1 cellular context compared by ENCODE assay signal in the genomic region with DNA sequence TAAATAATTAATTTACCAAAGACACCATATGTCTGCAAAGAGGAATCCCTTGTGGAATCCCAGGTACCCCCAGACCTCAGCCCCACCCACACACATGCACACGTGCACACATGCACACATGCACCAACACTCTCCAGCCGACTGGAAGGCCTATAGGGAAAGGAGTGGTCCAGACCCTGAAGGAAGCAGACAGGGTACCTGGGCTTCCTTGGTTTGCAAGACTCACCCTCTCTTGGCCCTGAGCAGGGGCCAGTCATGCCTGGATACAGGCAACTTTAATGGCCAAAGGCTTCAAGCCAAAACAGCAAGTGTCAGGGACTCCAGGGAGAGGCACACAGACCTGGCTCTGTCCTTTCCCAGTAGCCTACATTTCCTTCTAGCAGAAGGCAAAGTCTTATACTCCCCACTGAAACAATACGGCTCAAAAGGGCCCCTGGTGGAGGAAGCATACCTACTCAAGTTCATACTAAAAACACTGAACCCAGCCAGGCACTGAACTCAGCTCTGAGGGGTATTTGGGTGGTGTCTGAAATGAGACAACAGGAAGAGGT.
TF ChIP-seq lines count a peak whose summit lies in the region.

No MANE protein-coding gene starts in this region.

TF ChIP-seq in WTC11, 78 proteins besides CTCF, POLR2A, EP300 and RAD21 (continued from another document):
- TF ChIP-seq, protein P1, sequence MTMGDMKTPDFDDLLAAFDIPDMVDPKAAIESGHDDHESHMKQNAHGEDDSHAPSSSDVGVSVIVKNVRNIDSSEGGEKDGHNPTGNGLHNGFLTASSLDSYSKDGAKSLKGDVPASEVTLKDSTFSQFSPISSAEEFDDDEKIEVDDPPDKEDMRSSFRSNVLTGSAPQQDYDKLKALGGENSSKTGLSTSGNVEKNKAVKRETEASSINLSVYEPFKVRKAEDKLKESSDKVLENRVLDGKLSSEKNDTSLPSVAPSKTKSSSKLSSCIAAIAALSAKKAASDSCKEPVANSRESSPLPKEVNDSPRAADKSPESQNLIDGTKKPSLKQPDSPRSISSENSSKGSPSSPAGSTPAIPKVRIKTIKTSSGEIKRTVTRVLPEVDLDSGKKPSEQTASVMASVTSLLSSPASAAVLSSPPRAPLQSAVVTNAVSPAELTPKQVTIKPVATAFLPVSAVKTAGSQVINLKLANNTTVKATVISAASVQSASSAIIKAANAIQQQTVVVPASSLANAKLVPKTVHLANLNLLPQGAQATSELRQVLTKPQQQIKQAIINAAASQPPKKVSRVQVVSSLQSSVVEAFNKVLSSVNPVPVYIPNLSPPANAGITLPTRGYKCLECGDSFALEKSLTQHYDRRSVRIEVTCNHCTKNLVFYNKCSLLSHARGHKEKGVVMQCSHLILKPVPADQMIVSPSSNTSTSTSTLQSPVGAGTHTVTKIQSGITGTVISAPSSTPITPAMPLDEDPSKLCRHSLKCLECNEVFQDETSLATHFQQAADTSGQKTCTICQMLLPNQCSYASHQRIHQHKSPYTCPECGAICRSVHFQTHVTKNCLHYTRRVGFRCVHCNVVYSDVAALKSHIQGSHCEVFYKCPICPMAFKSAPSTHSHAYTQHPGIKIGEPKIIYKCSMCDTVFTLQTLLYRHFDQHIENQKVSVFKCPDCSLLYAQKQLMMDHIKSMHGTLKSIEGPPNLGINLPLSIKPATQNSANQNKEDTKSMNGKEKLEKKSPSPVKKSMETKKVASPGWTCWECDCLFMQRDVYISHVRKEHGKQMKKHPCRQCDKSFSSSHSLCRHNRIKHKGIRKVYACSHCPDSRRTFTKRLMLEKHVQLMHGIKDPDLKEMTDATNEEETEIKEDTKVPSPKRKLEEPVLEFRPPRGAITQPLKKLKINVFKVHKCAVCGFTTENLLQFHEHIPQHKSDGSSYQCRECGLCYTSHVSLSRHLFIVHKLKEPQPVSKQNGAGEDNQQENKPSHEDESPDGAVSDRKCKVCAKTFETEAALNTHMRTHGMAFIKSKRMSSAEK (CRISPR knock-in tag; IDR thresholded peaks at IDR 0.05; ENCODE audit: borderline replicate concordance): no peak
- TF ChIP-seq CREM (CRISPR knock-in tag; IDR thresholded peaks at IDR 0.05): no peak
- no peak for TF ChIP-seq NFATC4 (CRISPR knock-in tag; IDR thresholded peaks at IDR 0.05)
- no peak for TF ChIP-seq KAT7 (CRISPR knock-in tag; IDR thresholded peaks at IDR 0.05; ENCODE audit: borderline replicate concordance)
- TF ChIP-seq IRF2 (CRISPR knock-in tag; IDR thresholded peaks at IDR 0.05; ENCODE audit: borderline replicate concordance, low read depth): no peak
- TF ChIP-seq ZNF232 (CRISPR knock-in tag; IDR thresholded peaks at IDR 0.05): no peak
- no peak for TF ChIP-seq MYBL2 (CRISPR knock-in tag; IDR thresholded peaks at IDR 0.05)
TF ChIP-seq in WTC11: peak in this region for 0.
